Comparison of ENCODE assay signal across 13 cellular contexts in genomic region chr10:96431211-96431970, GRCh38.
DNase-seq lines count a peak whose midpoint lies in the region; ATAC-seq and TF ChIP-seq lines count a peak whose summit lies in the region.
"Had no signal": no experiment of that assay in that cellular context is flagged by ENCODE, and none has a peak within 500 bp of the region (broad histone marks: within the 10 kb centered on the region; RNA-seq: fewer than 3 reads in every experiment).

No MANE protein-coding gene starts in this region.

- no peak overlapping the region for H2AFZ ChIP-seq in neural progenitor cell (replicated peaks)

- H3K36me3 ChIP-seq in heart left ventricle (peaks cover 0 to 3% (median 0%) of the 10 kb centered on the region in 9 donors), esophagus muscularis mucosa (no peaks in the 10 kb centered on the region), neural progenitor cell (no peaks in the 10 kb centered on the region)

- H3K27ac Mint-ChIP-seq in neural progenitor cell = peak overlapping the region; percentile 19
- no peak overlapping the region for H3K27ac Mint-ChIP-seq in stimulated activated naive B cell treated with anti-CD40 and anti-IgM and Interleukin-4, amounts not matched to agents 10 μg/mL and 1 μg/mL and 100 μg/mL, for 72 hours
- H3K27ac Mint-ChIP-seq: CD8-positive, alpha-beta memory T cell had no signal

- H3F3A ChIP-seq in neural progenitor cell (ENCODE audit: low read depth) = no peaks in the 10 kb centered on the region

- intact Hi-C loops in heart left ventricle (cut with DNase I) = no loop called here
- intact Hi-C loops in cardiac septum (cut with DNase I) = no loop called here
- intact Hi-C loops in esophagus muscularis mucosa (cut with DNase I) = no loop called here

- no peaks in the 10 kb centered on the region for H3K27me3 ChIP-seq in heart left ventricle
- peaks cover 0 to 20% (median 0%) of the 10 kb centered on the region in 4 donors for H3K27me3 ChIP-seq in esophagus muscularis mucosa
- no peaks in the 10 kb centered on the region for H3K27me3 ChIP-seq in neural progenitor cell

- TF ChIP-seq CTCF in heart left ventricle (IDR thresholded peaks at IDR 0.05) (no peak), esophagus muscularis mucosa (IDR thresholded peaks at IDR 0.05) (no peak), neural progenitor cell (IDR thresholded peaks at IDR 0.05) (no peak), GM20000 (IDR thresholded peaks at IDR 0.05; ENCODE audit: extremely low read depth, missing control alignments) (no peak)

- no peaks in the 10 kb centered on the region for H4K20me1 ChIP-seq in neural progenitor cell (ENCODE audit: low read depth)

- no peak for TF ChIP-seq EP300 in esophagus muscularis mucosa (IDR thresholded peaks at IDR 0.05)

- peaks cover 12% of the 10 kb centered on the region for H3K36me3 Mint-ChIP-seq in neural progenitor cell
- peaks cover 2 to 3% of the 10 kb centered on the region in 2 donors for H3K36me3 Mint-ChIP-seq in stimulated activated naive B cell treated with anti-CD40 and anti-IgM and Interleukin-4, amounts not matched to agents 10 μg/mL and 1 μg/mL and 100 μg/mL, for 72 hours

- H3K9ac ChIP-seq in neural progenitor cell = no peak overlapping the region

- no peak overlapping the region for H3K4me3 ChIP-seq in heart left ventricle
- H3K4me3 ChIP-seq in esophagus muscularis mucosa = no peak overlapping the region
- no peak overlapping the region for H3K4me3 ChIP-seq in neural progenitor cell
- H3K4me3 ChIP-seq: A549 had no signal

- H3K27me3 Mint-ChIP-seq in neural progenitor cell (ENCODE audit: insufficient read depth, low read depth) = peaks cover 4% of the 10 kb centered on the region
- H3K27me3 Mint-ChIP-seq in stimulated activated naive B cell treated with anti-CD40 and anti-IgM and Interleukin-4, amounts not matched to agents 10 μg/mL and 1 μg/mL and 100 μg/mL, for 72 hours = peaks cover 29 to 34% of the 10 kb centered on the region in 2 donors

- H3K27ac ChIP-seq in heart left ventricle (no peak overlapping the region), esophagus muscularis mucosa (replicated peaks in 1 of 4) (no peak overlapping the region), neural progenitor cell (no peak overlapping the region)
- H3K27ac ChIP-seq: A549 had no signal

- peaks cover 0 to 8% (median 0%) of the 10 kb centered on the region in 12 donors for H3K4me1 ChIP-seq in heart left ventricle
- no peaks in the 10 kb centered on the region for H3K4me1 ChIP-seq in esophagus muscularis mucosa
- no peaks in the 10 kb centered on the region for H3K4me1 ChIP-seq in neural progenitor cell
- H3K4me1 ChIP-seq: A549, Caco-2 had no signal

- H3K4me1 Mint-ChIP-seq in neural progenitor cell = peaks cover 9% of the 10 kb centered on the region
- no peaks in the 10 kb centered on the region for H3K4me1 Mint-ChIP-seq in stimulated activated naive B cell treated with anti-CD40 and anti-IgM and Interleukin-4, amounts not matched to agents 10 μg/mL and 1 μg/mL and 100 μg/mL, for 72 hours
- H3K4me1 Mint-ChIP-seq: CD8-positive, alpha-beta memory T cell had no signal

- peaks cover 12% of the 10 kb centered on the region for H3K9me3 Mint-ChIP-seq in neural progenitor cell
- H3K9me3 Mint-ChIP-seq in stimulated activated naive B cell treated with anti-CD40 and anti-IgM and Interleukin-4, amounts not matched to agents 10 μg/mL and 1 μg/mL and 100 μg/mL, for 72 hours = peaks cover 4 to 5% of the 10 kb centered on the region in 2 donors

- DNase-seq in heart left ventricle = no peak
- DNase-seq in cardiac septum (ENCODE audit: low spot score) = no peak
- peak; percentile 50 for DNase-seq in esophagus muscularis mucosa (ENCODE audit: extremely low spot score)
- DNase-seq in neural progenitor cell (ENCODE audit: low spot score) = peak; percentile 37
- no peak for DNase-seq in stimulated activated naive B cell treated with anti-CD40 and anti-IgM and Interleukin-4, amounts not matched to agents 10 μg/mL and 1 μg/mL and 100 μg/mL, for 72 hours
- no peak for DNase-seq in activated CD4-positive, alpha-beta T cell treated with anti-CD3 and anti-CD28 coated beads for 4 hours
- DNase-seq in GM20000 (ENCODE audit: low spot score) = no peak
- DNase-seq: Caco-2; CD8-positive, alpha-beta memory T cell; DND-41; GDM1 had no signal

- 59 to 62% (median 60%) methylated on average over 15 of the region's 15 CpGs for WGBS in heart left ventricle, 4 donors
- 75% methylated on average over 15 of the region's 15 CpGs for WGBS in esophagus muscularis mucosa

- H3K9me3 ChIP-seq in heart left ventricle (peaks cover 0 to 8% (median 0%) of the 10 kb centered on the region in 12 donors), esophagus muscularis mucosa (no peaks in the 10 kb centered on the region), neural progenitor cell (ENCODE audit: low read depth) (peaks cover 3% of the 10 kb centered on the region)
- H3K9me3 ChIP-seq: A549, Caco-2 had no signal

- ATAC-seq in heart left ventricle = peak in 3 of 4 donors; percentile 18 to 26 (median 20)
- ATAC-seq in stimulated activated naive B cell treated with anti-CD40 and anti-IgM and Interleukin-4, amounts not matched to agents 10 μg/mL and 1 μg/mL and 100 μg/mL, for 72 hours (replicated peaks) = no peak
- ATAC-seq: A549, HCT116 had no signal

- no peak overlapping the region for H3K4me3 Mint-ChIP-seq in neural progenitor cell
- H3K4me3 Mint-ChIP-seq in stimulated activated naive B cell treated with anti-CD40 and anti-IgM and Interleukin-4, amounts not matched to agents 10 μg/mL and 1 μg/mL and 100 μg/mL, for 72 hours = no peak overlapping the region
- H3K4me3 Mint-ChIP-seq: CD8-positive, alpha-beta memory T cell had no signal

- H3K79me2 ChIP-seq in neural progenitor cell (ENCODE audit: low read depth) = no peaks in the 10 kb centered on the region

- H3K4me2 ChIP-seq in neural progenitor cell = no peak overlapping the region
- H3K4me2 ChIP-seq: A549 had no signal

- TF ChIP-seq POLR2A in heart left ventricle (IDR thresholded peaks at IDR 0.05) = no peak
- no peak for TF ChIP-seq POLR2A in esophagus muscularis mucosa (IDR thresholded peaks at IDR 0.05; ENCODE audit: low read depth)

Comparison
In these comparisons a context has a peak if more than half of its experiments do, and no peak if none do; other contexts are left out.
1. ATAC-seq: peak in heart left ventricle (3 of 4); none in stimulated activated naive B cell treated with anti-CD40 and anti-IgM and Interleukin-4, amounts not matched to agents 10 μg/mL and 1 μg/mL and 100 μg/mL, for 72 hours (0 of 2).
2. DNase-seq: peak in esophagus muscularis mucosa (single experiment) and neural progenitor cell (single experiment); none in heart left ventricle (0 of 5), cardiac septum (single experiment), stimulated activated naive B cell treated with anti-CD40 and anti-IgM and Interleukin-4, amounts not matched to agents 10 μg/mL and 1 μg/mL and 100 μg/mL, for 72 hours (single experiment), activated CD4-positive, alpha-beta T cell treated with anti-CD3 and anti-CD28 coated beads for 4 hours (0 of 2) and GM20000 (single experiment).